Comparison of ENCODE assay signal across 20 cellular contexts in the genomic region with DNA sequence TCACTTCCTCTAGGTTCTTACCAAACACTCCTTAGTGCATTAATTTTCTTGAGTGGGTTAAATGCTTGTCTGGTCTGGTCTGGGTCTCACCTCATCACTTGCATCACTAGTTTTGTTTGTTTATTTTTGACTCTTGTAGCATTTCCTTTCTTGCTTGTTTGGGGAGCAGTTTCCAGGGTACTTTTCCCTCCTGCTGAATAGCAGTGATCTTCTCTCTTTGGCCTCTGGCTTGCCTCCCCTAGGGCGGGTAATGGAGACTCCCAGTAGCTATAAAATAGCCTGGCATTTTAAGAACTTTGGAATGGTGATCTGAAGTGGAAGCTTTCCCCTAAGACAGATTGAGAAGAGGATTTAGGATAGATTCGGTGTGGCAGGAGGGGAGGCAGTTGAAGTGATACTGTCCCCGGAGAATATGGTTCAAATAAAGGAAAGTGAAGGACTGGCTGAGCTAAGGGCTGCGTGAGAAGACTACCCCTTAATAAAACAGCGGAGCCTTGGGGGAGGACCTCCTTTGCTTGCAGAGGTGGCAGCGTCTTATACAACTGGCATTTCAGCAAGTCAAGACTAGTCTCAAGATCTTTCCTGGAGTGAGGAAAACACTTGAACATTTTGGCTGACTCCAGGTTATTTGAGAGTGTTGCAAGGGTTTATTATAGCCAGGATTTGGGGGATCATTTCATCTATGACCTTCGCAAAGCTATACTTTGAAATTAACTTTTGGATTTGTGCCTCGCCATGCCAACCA.
"Had no signal": no experiment of that assay in that cellular context is flagged by ENCODE, and none has a peak within 500 bp of the region (broad histone marks: within the 10 kb centered on the region; RNA-seq: fewer than 3 reads in every experiment).

No MANE protein-coding gene starts in this region.

- H3K27me3 ChIP-seq: ascending aorta, gastroesophageal sphincter, neutrophil, pancreas had no signal

- H3K4me3 Mint-ChIP-seq: activated naive CD4-positive, alpha-beta T cell treated with anti-CD3 and anti-CD28 coated beads, Interleukin-2, amount 50 U/mL, for 24 hours; naive thymus-derived CD8-positive, alpha-beta T cell; stimulated activated naive CD8-positive, alpha-beta T cell treated with anti-CD3 and anti-CD28 coated beads, Interleukin-15, Interleukin-2, amounts not matched to agents 100 ng/mL and 50 ng/mL, for 24 hours; T-helper 17 cell; type B pancreatic cell had no signal

- H3K36me3 Mint-ChIP-seq: activated naive CD4-positive, alpha-beta T cell treated with anti-CD3 and anti-CD28 coated beads, Interleukin-2, amount 50 U/mL, for 24 hours had no signal

- H3K27ac Mint-ChIP-seq: activated naive CD4-positive, alpha-beta T cell treated with anti-CD3 and anti-CD28 coated beads, Interleukin-2, amount 50 U/mL, for 24 hours; naive thymus-derived CD8-positive, alpha-beta T cell; stimulated activated naive CD8-positive, alpha-beta T cell treated with anti-CD3 and anti-CD28 coated beads, Interleukin-15, Interleukin-2, amounts not matched to agents 100 ng/mL and 50 ng/mL, for 24 hours; T-helper 17 cell; type B pancreatic cell had no signal

- H3K27ac ChIP-seq: ascending aorta, coronary artery, gastroesophageal sphincter, heart right ventricle, neutrophil, pancreas, VCaP had no signal

- H3K4me1 Mint-ChIP-seq: activated naive CD4-positive, alpha-beta T cell treated with anti-CD3 and anti-CD28 coated beads, Interleukin-2, amount 50 U/mL, for 24 hours; naive thymus-derived CD8-positive, alpha-beta T cell; T-helper 17 cell had no signal

- H3K27me3 Mint-ChIP-seq: stimulated activated naive CD8-positive, alpha-beta T cell treated with anti-CD3 and anti-CD28 coated beads, Interleukin-15, Interleukin-2, amounts not matched to agents 100 ng/mL and 50 ng/mL, for 24 hours; type B pancreatic cell had no signal

- DNase-seq: activated CD4-positive, alpha-beta T cell treated with anti-CD3 and anti-CD28 coated beads for 1 hour; activated CD8-positive, alpha-beta memory T cell treated with anti-CD3 and anti-CD28 coated beads for 24 hours; activated CD8-positive, alpha-beta memory T cell treated with anti-CD3 and anti-CD28 coated beads, Interleukin-2, amount 50 U/mL, for 48 hours; activated effector memory CD4-positive, alpha-beta T cell treated with Interleukin-2 at 50 U/mL for 16 hours; activated T-cell treated with anti-CD3 and anti-CD28 coated beads, Interleukin-2, amount 50 U/mL, for 48 hours; heart right ventricle; kidney glomerular epithelial cell; mesenchymal stem cell; naive thymus-derived CD8-positive, alpha-beta T cell; pancreas; T-helper 17 cell had no signal

- H3K9me3 ChIP-seq: ascending aorta, neutrophil, pancreas had no signal

- H3K4me1 ChIP-seq: ascending aorta, gastroesophageal sphincter, heart right ventricle, pancreas had no signal

- ATAC-seq: esophagus mucosa; gastroesophageal sphincter; heart right ventricle; naive thymus-derived CD8-positive, alpha-beta T cell; pancreas; T-helper 17 cell had no signal

- H3K36me3 ChIP-seq: ascending aorta, gastroesophageal sphincter, neutrophil, pancreas had no signal

- H3K4me3 ChIP-seq: ascending aorta, coronary artery, gastroesophageal sphincter, heart right ventricle, pancreas had no signal
